ENCODE assay signal across 13 cellular contexts in the genomic region with DNA sequence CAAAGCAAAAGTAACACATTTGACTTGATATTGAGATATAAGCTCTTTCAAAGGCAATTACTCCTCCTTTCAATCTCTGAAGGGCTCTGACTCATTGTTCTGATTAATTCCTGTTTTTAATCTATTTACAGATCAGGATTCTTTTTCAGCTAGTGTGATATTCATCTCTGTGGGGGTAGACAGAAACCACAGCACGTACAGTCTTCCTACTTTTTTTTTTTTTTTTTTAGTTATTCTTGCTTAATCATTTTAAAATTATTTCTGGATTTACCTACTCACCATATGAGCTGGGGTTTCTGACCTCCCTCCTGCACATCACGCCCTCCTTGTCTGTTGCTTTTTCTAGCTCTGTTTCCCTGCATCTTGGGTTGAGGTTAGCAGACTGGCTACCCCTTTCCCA. TPM values are rescaled to one million over a fixed set of nuclear protein-coding genes. Genes with fewer than 3 reads are reported as not detected.
A peak's percentile ranks its signal among the peaks of the same experiment; 100 is the strongest.
DNase-seq lines count a peak whose midpoint lies in the region; ATAC-seq and TF ChIP-seq lines count a peak whose summit lies in the region.
"Had no signal": no experiment of that assay in that cellular context is flagged by ENCODE, and none has a peak within 500 bp of the region (broad histone marks: within the 10 kb centered on the region; RNA-seq: fewer than 3 reads in every experiment).

No MANE protein-coding gene starts in this region.

- H3K4me3 ChIP-seq in RWPE2 (ENCODE audit: severe bottlenecking), result no peak overlapping the region
- peak overlapping the region; percentile 76 to 88 for H3K4me3 ChIP-seq in foreskin fibroblast (ENCODE audit: low read depth in 1 of 2, low read length in 2 of 2)
- no peak overlapping the region for H3K4me3 ChIP-seq in gastrocnemius medialis
- H3K4me3 ChIP-seq: GM12878 had no signal

- intact Hi-C loops in gastrocnemius medialis (cut with DNase I; ENCODE audit: low total_unique reads), result no loop called here

- no peak overlapping the region for H3K4me3 Mint-ChIP-seq in activated T-cell treated with anti-CD3 and anti-CD28 coated beads, Interleukin-2, amount 50 U/mL, for 72 hours

- H3K27me3 Mint-ChIP-seq in activated T-cell treated with anti-CD3 and anti-CD28 coated beads, Interleukin-2, amount 50 U/mL, for 72 hours (ENCODE audit: low read depth), result peaks cover 13% of the 10 kb centered on the region

- no peak overlapping the region for H3K27ac ChIP-seq in RWPE2 (ENCODE audit: poor library complexity, severe bottlenecking)
- H3K27ac ChIP-seq in gastrocnemius medialis, result no peak overlapping the region
- H3K27ac ChIP-seq: HL-60 had no signal

- H3K27me3 ChIP-seq in RWPE2 (ENCODE audit: insufficient read depth, poor library complexity, severe bottlenecking) (peaks cover 39% of the 10 kb centered on the region), gastrocnemius medialis (peaks cover 5 to 12% (median 11%) of the 10 kb centered on the region in 3 donors)

- no peaks in the 10 kb centered on the region for H3K36me3 Mint-ChIP-seq in activated T-cell treated with anti-CD3 and anti-CD28 coated beads, Interleukin-2, amount 50 U/mL, for 72 hours (ENCODE audit: insufficient read depth in 2 of 2)

- H3K27ac Mint-ChIP-seq in activated T-cell treated with anti-CD3 and anti-CD28 coated beads, Interleukin-2, amount 50 U/mL, for 72 hours, result no peak overlapping the region

- DNase-seq in AG20443 (ENCODE audit: low spot score), result peak; percentile 27
- no peak for DNase-seq in RWPE2 (ENCODE audit: low spot score)
- DNase-seq in foreskin fibroblast, result peak in 1 of 2 donors; percentile 44
- peak; percentile 33 for DNase-seq in putamen (ENCODE audit: low spot score)
- no peak for DNase-seq in gastrocnemius medialis
- no peak for DNase-seq in activated T-cell treated with anti-CD3 and anti-CD28 coated beads, Interleukin-2, amount 50 U/mL, for 72 hours
- no peak for DNase-seq in medulla oblongata (ENCODE audit: extremely low spot score)
- no peak for DNase-seq in RPMI8226
- DNase-seq: mesendoderm, NCI-H1092 treated with DMSO at 0.1 percent for 48 hours, T1000 had no signal

- no peaks in the 10 kb centered on the region for H3K4me1 ChIP-seq in RWPE2 (ENCODE audit: insufficient read depth, poor library complexity, severe bottlenecking)
- H3K4me1 ChIP-seq in gastrocnemius medialis, result no peaks in the 10 kb centered on the region

- ATAC-seq in RWPE2 (ENCODE audit: low read depth) (peak; percentile 52), gastrocnemius medialis (no peak)
- ATAC-seq in activated T-cell treated with anti-CD3 and anti-CD28 coated beads, Interleukin-2, amount 50 U/mL, for 72 hours (replicated peaks in 1 of 2), result no peak
- ATAC-seq: GM12878 had no signal

- peaks cover 0 to 6% of the 10 kb centered on the region in 2 donors for H3K9me3 Mint-ChIP-seq in activated T-cell treated with anti-CD3 and anti-CD28 coated beads, Interleukin-2, amount 50 U/mL, for 72 hours

- TF ChIP-seq POLR2A in gastrocnemius medialis (IDR thresholded peaks at IDR 0.05), result no peak

- in situ Hi-C loops in gastrocnemius medialis (cut with MboI; ENCODE audit: low sequenced_read_pairs in 4 of 4), result no loop called here

- H3K4me1 Mint-ChIP-seq in activated T-cell treated with anti-CD3 and anti-CD28 coated beads, Interleukin-2, amount 50 U/mL, for 72 hours (ENCODE audit: low read depth), result no peaks in the 10 kb centered on the region

- TF ChIP-seq CTCF in RWPE2 (IDR thresholded peaks at IDR 0.05; ENCODE audit: poor library complexity, severe bottlenecking) (no peak), foreskin fibroblast (IDR thresholded peaks at IDR 0.05; ENCODE audit: low read depth, low read length) (no peak), gastrocnemius medialis (IDR thresholded peaks at IDR 0.05 in 4 of 5, conservative IDR thresholded peaks at IDR 0.05 in 1 of 5) (no peak)

- H3K36me3 ChIP-seq in RWPE2 (ENCODE audit: low read depth) (no peaks in the 10 kb centered on the region), gastrocnemius medialis (no peaks in the 10 kb centered on the region)

- H3K9me3 ChIP-seq in RWPE2 (ENCODE audit: severe bottlenecking) (no peaks in the 10 kb centered on the region), gastrocnemius medialis (no peaks in the 10 kb centered on the region)

RNA-seq across cellular contexts. Expression of a gene that starts 1.4 kb away (rescaled TPM):
- total RNA-seq in gastrocnemius medialis, result under 1 TPM in 3 of 4 donors, not detected in 1; 0.24 to 0.49 (median 0.36) TPM
- total RNA-seq in activated T-cell treated with anti-CD3 and anti-CD28 coated beads, Interleukin-2, amount 50 U/mL, for 72 hours, result not detected
- total RNA-seq: GM12878 had no signal

Comparison
In these comparisons a context has a peak if more than half of its experiments do, and no peak if none do; other contexts are left out.
1. DNase-seq: peak in AG20443 (single experiment) and putamen (single experiment); none in RWPE2 (single experiment), gastrocnemius medialis (0 of 2), activated T-cell treated with anti-CD3 and anti-CD28 coated beads, Interleukin-2, amount 50 U/mL, for 72 hours (0 of 2), medulla oblongata (single experiment) and RPMI8226 (single experiment).
2. H3K4me3 ChIP-seq: peak in foreskin fibroblast (2 of 2); none in RWPE2 (single experiment) and gastrocnemius medialis (0 of 4).